In the genomic region with DNA sequence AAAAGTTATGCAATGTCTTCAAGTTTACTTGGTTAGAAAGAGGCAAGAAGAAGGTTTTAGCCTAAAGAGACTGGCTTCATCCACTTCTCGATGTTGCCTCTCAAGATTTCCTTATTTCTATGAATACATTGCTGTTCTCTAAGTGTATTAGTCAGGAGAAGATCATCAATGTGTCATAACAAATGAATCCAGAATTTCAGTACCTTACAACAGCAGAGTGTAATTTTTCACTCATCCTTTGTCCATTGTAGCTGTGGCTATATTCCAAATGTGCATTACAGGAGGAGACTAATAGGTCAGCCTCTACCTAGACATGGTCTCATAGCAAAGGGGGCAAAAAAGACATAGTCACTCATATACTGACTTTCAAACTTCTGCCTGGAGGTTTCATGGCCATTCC, we compare ENCODE assay signal across 21 cellular contexts.
"Had no signal": no experiment of that assay in that cellular context is flagged by ENCODE, and none has a peak within 500 bp of the region (broad histone marks: within the 10 kb centered on the region; RNA-seq: fewer than 3 reads in every experiment).

No MANE protein-coding gene starts in this region.

- H3K4me3 Mint-ChIP-seq: activated naive CD4-positive, alpha-beta T cell treated with anti-CD3 and anti-CD28 coated beads for 36 hours; activated T-helper 17 cell treated with anti-CD3 and anti-CD28 coated beads, Interleukin-2, amount 50 U/mL, for 72 hours; mesothelial cell of epicardium; nephron progenitor cell; T-cell; type B pancreatic cell had no signal

- H3K36me3 ChIP-seq: esophagus squamous epithelium, gastroesophageal sphincter, heart right ventricle, prostate gland had no signal

- H3K27me3 ChIP-seq: esophagus squamous epithelium, gastroesophageal sphincter, heart right ventricle had no signal

- ATAC-seq: activated T-helper 17 cell treated with anti-CD3 and anti-CD28 coated beads, Interleukin-2, amount 50 U/mL, for 72 hours; gastroesophageal sphincter; heart right ventricle; left colon; right cardiac atrium; stimulated activated naive CD8-positive, alpha-beta T cell treated with anti-CD3 and anti-CD28 coated beads, Interleukin-15, Interleukin-2, amounts not matched to agents 100 U/mL and 50 U/mL, for 24 hours; T-cell had no signal

- H3K9me3 Mint-ChIP-seq: mesothelial cell of epicardium, nephron progenitor cell, type B pancreatic cell had no signal

- H3K4me1 Mint-ChIP-seq: activated T-helper 17 cell treated with anti-CD3 and anti-CD28 coated beads, Interleukin-2, amount 50 U/mL, for 72 hours; mesothelial cell of epicardium; T-cell had no signal

- H3K27ac ChIP-seq: esophagus squamous epithelium, gastroesophageal sphincter, heart right ventricle, prostate gland had no signal

- H3K36me3 Mint-ChIP-seq: mesothelial cell of epicardium, T-cell, type B pancreatic cell had no signal

- H3K27ac Mint-ChIP-seq: activated naive CD4-positive, alpha-beta T cell treated with anti-CD3 and anti-CD28 coated beads for 36 hours; activated T-helper 17 cell treated with anti-CD3 and anti-CD28 coated beads, Interleukin-2, amount 50 U/mL, for 72 hours; mesothelial cell of epicardium; nephron progenitor cell; T-cell; type B pancreatic cell had no signal

- H3K27me3 Mint-ChIP-seq: activated T-helper 17 cell treated with anti-CD3 and anti-CD28 coated beads, Interleukin-2, amount 50 U/mL, for 72 hours; T-cell had no signal

- H3K4me1 ChIP-seq: esophagus squamous epithelium, gastroesophageal sphincter, heart right ventricle, prostate gland had no signal

- H3K4me3 ChIP-seq: esophagus squamous epithelium, gastroesophageal sphincter, heart right ventricle, lung, prostate gland, smooth muscle cell had no signal

- DNase-seq: activated CD4-positive, alpha-beta T cell treated with anti-CD3 and anti-CD28 coated beads, Interleukin-2, amount 50 U/mL, for 4 hours; activated CD4-positive, CD25-positive, alpha-beta regulatory T cell treated with anti-CD3 and anti-CD28 coated beads, Interleukin-2, amount 50 U/mL, for 72 hours; activated naive CD4-positive, alpha-beta T cell treated with anti-CD3 and anti-CD28 coated beads for 36 hours; activated T-cell treated with anti-CD3 and anti-CD28 coated beads for 4 hours; esophagus squamous epithelium; heart right ventricle; left colon; nephron progenitor cell; occipital lobe; right cardiac atrium; stimulated activated CD4-positive, alpha-beta T cell treated with anti-CD3 and anti-CD28 coated beads, Interleukin-4, amount 100 ng/mL, for 4 hours; stimulated activated naive CD8-positive, alpha-beta T cell treated with anti-CD3 and anti-CD28 coated beads, Interleukin-15, Interleukin-2, amounts not matched to agents 100 U/mL and 50 U/mL, for 24 hours; T-cell; T-helper 9 cell had no signal
